10 cellular contexts compared by ENCODE assay signal in genomic region chr12:50201987-50202521, GRCh38. TPM values are rescaled to one million over a fixed set of nuclear protein-coding genes. Genes with fewer than 3 reads are reported as not detected.
DNase-seq lines count a peak whose midpoint lies in the region; ATAC-seq and TF ChIP-seq lines count a peak whose summit lies in the region.
"Had no signal": no experiment of that assay in that cellular context is flagged by ENCODE, and none has a peak within 500 bp of the region (broad histone marks: within the 10 kb centered on the region; RNA-seq: fewer than 3 reads in every experiment).

No MANE protein-coding gene starts in this region.

- H3K4me1 Mint-ChIP-seq in osteocyte (ENCODE audit: unreplicated experiment) = peaks cover 25% of the 10 kb centered on the region
- H3K4me1 Mint-ChIP-seq in stimulated activated naive CD8-positive, alpha-beta T cell treated with anti-CD3 and anti-CD28 coated beads, Interleukin-15, amount 100 ng/mL, for 72 hours = no peaks in the 10 kb centered on the region
- peaks cover 5% of the 10 kb centered on the region for H3K4me1 Mint-ChIP-seq in activated T-helper 17 cell treated with anti-CD3 and anti-CD28 coated beads, Interleukin-2, amount 50 U/mL, for 72 hours

- H3K4me3 Mint-ChIP-seq in osteocyte (ENCODE audit: unreplicated experiment) = no peak overlapping the region
- H3K4me3 Mint-ChIP-seq in stimulated activated naive CD8-positive, alpha-beta T cell treated with anti-CD3 and anti-CD28 coated beads, Interleukin-15, amount 100 ng/mL, for 72 hours = no peak overlapping the region
- no peak overlapping the region for H3K4me3 Mint-ChIP-seq in activated T-helper 17 cell treated with anti-CD3 and anti-CD28 coated beads, Interleukin-2, amount 50 U/mL, for 72 hours

- H3K27ac ChIP-seq in esophagus (ENCODE audit: low read depth in 2 of 2, low read length in 1 of 2) (peak overlapping the region; percentile 70 to 74), adrenal gland (no peak overlapping the region)

- H3K9me3 ChIP-seq in esophagus (ENCODE audit: control insufficient read depth in 2 of 2, insufficient read depth in 1 of 2, low read depth in 1 of 2, low read length in 1 of 2) (no peaks in the 10 kb centered on the region), adrenal gland (replicated peaks in 1 of 3) (no peaks in the 10 kb centered on the region)

- intact Hi-C loops in adrenal gland (cut with DNase I) = no loop called here

- H3K27me3 Mint-ChIP-seq in osteocyte (ENCODE audit: unreplicated experiment) = no peaks in the 10 kb centered on the region
- no peaks in the 10 kb centered on the region for H3K27me3 Mint-ChIP-seq in stimulated activated naive CD8-positive, alpha-beta T cell treated with anti-CD3 and anti-CD28 coated beads, Interleukin-15, amount 100 ng/mL, for 72 hours
- no peaks in the 10 kb centered on the region for H3K27me3 Mint-ChIP-seq in activated T-helper 17 cell treated with anti-CD3 and anti-CD28 coated beads, Interleukin-2, amount 50 U/mL, for 72 hours

- no peaks in the 10 kb centered on the region for H3K9me3 Mint-ChIP-seq in osteocyte (ENCODE audit: unreplicated experiment)
- H3K9me3 Mint-ChIP-seq in stimulated activated naive CD8-positive, alpha-beta T cell treated with anti-CD3 and anti-CD28 coated beads, Interleukin-15, amount 100 ng/mL, for 72 hours = no peaks in the 10 kb centered on the region
- no peaks in the 10 kb centered on the region for H3K9me3 Mint-ChIP-seq in activated T-helper 17 cell treated with anti-CD3 and anti-CD28 coated beads, Interleukin-2, amount 50 U/mL, for 72 hours

- H3K36me3 Mint-ChIP-seq in osteocyte (ENCODE audit: unreplicated experiment) = peaks cover 48% of the 10 kb centered on the region
- peaks cover 98% of the 10 kb centered on the region for H3K36me3 Mint-ChIP-seq in activated T-helper 17 cell treated with anti-CD3 and anti-CD28 coated beads, Interleukin-2, amount 50 U/mL, for 72 hours (ENCODE audit: low read depth)

- H3K27ac Mint-ChIP-seq in osteocyte (ENCODE audit: unreplicated experiment) = peak overlapping the region; percentile 80
- no peak overlapping the region for H3K27ac Mint-ChIP-seq in stimulated activated naive CD8-positive, alpha-beta T cell treated with anti-CD3 and anti-CD28 coated beads, Interleukin-15, amount 100 ng/mL, for 72 hours
- H3K27ac Mint-ChIP-seq in activated T-helper 17 cell treated with anti-CD3 and anti-CD28 coated beads, Interleukin-2, amount 50 U/mL, for 72 hours = no peak overlapping the region

- peaks cover 0 to 3% of the 10 kb centered on the region in 2 donors for H3K36me3 ChIP-seq in esophagus (ENCODE audit: control insufficient read depth in 2 of 2, insufficient read depth in 2 of 2, low read length in 1 of 2)
- peaks cover 0 to 78% of the 10 kb centered on the region in 2 donors for H3K36me3 ChIP-seq in adrenal gland (replicated peaks in 1 of 2)

- no peak for ATAC-seq in stimulated activated naive CD8-positive, alpha-beta T cell treated with anti-CD3 and anti-CD28 coated beads, Interleukin-15, amount 100 ng/mL, for 72 hours
- no peak for ATAC-seq in activated T-helper 17 cell treated with anti-CD3 and anti-CD28 coated beads, Interleukin-2, amount 50 U/mL, for 72 hours (replicated peaks)

- no peak overlapping the region for H3K4me3 ChIP-seq in esophagus (ENCODE audit: low read depth in 1 of 2, low read length in 2 of 2)
- no peak overlapping the region for H3K4me3 ChIP-seq in adrenal gland

- no peak for TF ChIP-seq POLR2A in adrenal gland (IDR thresholded peaks at IDR 0.05)

- no peak for TF ChIP-seq CTCF in osteocyte (IDR thresholded peaks at IDR 0.05)
- no peak for TF ChIP-seq CTCF in adrenal gland (IDR thresholded peaks at IDR 0.05)

- 50 to 59% methylated on average over 3 of the region's 3 CpGs for WGBS in esophagus, 2 donors
- 78 to 90% (median 81%) methylated on average over 3 of the region's 3 CpGs for WGBS in adrenal gland, 4 donors

- peaks cover 0 to 3% of the 10 kb centered on the region in 2 donors for H3K4me1 ChIP-seq in esophagus (ENCODE audit: control insufficient read depth in 2 of 2, insufficient read depth in 2 of 2, low read length in 1 of 2)
- no peaks in the 10 kb centered on the region for H3K4me1 ChIP-seq in adrenal gland (replicated peaks in 1 of 2)

- DNase-seq in EH (ENCODE audit: low read depth) (peak; percentile 99), NCI-H510A treated with DMSO at 0.1 percent for 48 hours (lab: John Stamatoyannopoulos, UW) (peak; percentile 54), osteocyte (ENCODE audit: extremely low spot score, unreplicated experiment) (no peak), adrenal gland (no peak), dedifferentiated amniotic fluid mesenchymal stem cell (ENCODE audit: extremely low spot score) (no peak)
- no peak for DNase-seq in stimulated activated naive CD8-positive, alpha-beta T cell treated with anti-CD3 and anti-CD28 coated beads, Interleukin-15, amount 100 ng/mL, for 72 hours
- DNase-seq: activated T-cell treated with anti-CD3 and anti-CD28 coated beads for 4 hours, Karpas-422 had no signal

- H3K27me3 ChIP-seq in esophagus (ENCODE audit: control insufficient read depth in 1 of 2, insufficient read depth in 2 of 2, low read length in 2 of 2) (no peaks in the 10 kb centered on the region), adrenal gland (no peaks in the 10 kb centered on the region)

RNA-seq across cellular contexts. Expression of gene CERS5, which starts 34.9 kb away (rescaled TPM):
- polyA plus RNA-seq in esophagus = 10 to 100 TPM; 21.0 to 41.3 TPM
- total RNA-seq in osteocyte = 72.3 and 78.6 TPM in 2 replicates
- 10 to 100 TPM; 72.0 to 77.6 TPM for total RNA-seq in activated T-helper 17 cell treated with anti-CD3 and anti-CD28 coated beads, Interleukin-2, amount 50 U/mL, for 72 hours
- total RNA-seq in adrenal gland = 10 to 100 TPM; 19.4 to 39.5 (median 35.5) TPM
- polyA plus RNA-seq in adrenal gland = 100 to 1,000 TPM in 1 of 3 donors, 10 to 100 TPM in 2; 35.8 to 110 (median 98.8) TPM

Comparison
In these comparisons a context has a peak if more than half of its experiments do, and no peak if none do; other contexts are left out.
1. DNase-seq: peak in EH (single experiment) and NCI-H510A treated with DMSO at 0.1 percent for 48 hours (single experiment); none in osteocyte (single experiment), stimulated activated naive CD8-positive, alpha-beta T cell treated with anti-CD3 and anti-CD28 coated beads, Interleukin-15, amount 100 ng/mL, for 72 hours (0 of 2), adrenal gland (0 of 7) and dedifferentiated amniotic fluid mesenchymal stem cell (single experiment).
2. H3K27ac ChIP-seq: peak in esophagus (2 of 2); none in adrenal gland (0 of 5).